ENCODE assay signal across 8 cellular contexts in genomic region chr4:159175165-159175988, GRCh38.
DNase-seq lines count a peak whose midpoint lies in the region; ATAC-seq and TF ChIP-seq lines count a peak whose summit lies in the region.

No MANE protein-coding gene starts in this region.

- H3K4me3 ChIP-seq in coronary artery = peak overlapping the region; percentile 51
- peak overlapping the region in 2 of 3 donors; percentile 30 to 46 for H3K4me3 ChIP-seq in liver (ENCODE audit: low read depth in 1 of 3, low read length in 3 of 3)

- no peaks in the 10 kb centered on the region for H3K9me3 ChIP-seq in liver (ENCODE audit: control insufficient read depth in 4 of 4, low read length in 3 of 4)

- peak; percentile 74 for TF ChIP-seq CTCF in coronary artery (IDR thresholded peaks at IDR 0.05)
- peak; percentile 94 for TF ChIP-seq CTCF in liver (IDR thresholded peaks at IDR 0.05; ENCODE audit: low read depth, low read length, missing input control)

- TF ChIP-seq RAD21 in liver (IDR thresholded peaks at IDR 0.05) = peak; percentile 99

- H3K27ac ChIP-seq in coronary artery (peak overlapping the region; percentile 7 to 11), liver (ENCODE audit: low read depth in 1 of 2, low read length in 2 of 2) (peak overlapping the region in 1 of 2 donors; percentile 28)

- H3K4me1 ChIP-seq in liver (ENCODE audit: control insufficient read depth in 4 of 4, insufficient read depth in 4 of 4, low read length in 3 of 4) = peaks cover 3 to 26% (median 20%) of the 10 kb centered on the region in 4 donors

- H3K36me3 ChIP-seq in liver (ENCODE audit: control insufficient read depth in 4 of 4, insufficient read depth in 3 of 4, low read depth in 1 of 4, low read length in 3 of 4) = no peaks in the 10 kb centered on the region

- H3K9ac ChIP-seq in liver (ENCODE audit: low read depth in 1 of 2, low read length in 2 of 2) = no peak overlapping the region

- no peaks in the 10 kb centered on the region for H3K27me3 ChIP-seq in liver (ENCODE audit: control insufficient read depth in 4 of 4, insufficient read depth in 4 of 4, low read length in 3 of 4)

- DNase-seq in AG20443 (ENCODE audit: low spot score) (peak; percentile 74), NCI-H226 (peak; percentile 73), coronary artery (ENCODE audit: low spot score) (no peak)
- DNase-seq in stimulated activated CD4-positive, alpha-beta T cell treated with anti-CD3 and anti-CD28 coated beads, Interleukin-4, amount 100 ng/mL, for 48 hours (ENCODE audit: low read depth in 2 of 2) = peak; percentile 27 to 43

- 6% methylated on average over 12 of the region's 12 CpGs for WGBS in liver

- ATAC-seq in GM18870 (IDR thresholded peaks at IDR 0.05; ENCODE audit: unreplicated experiment) = peak; percentile 52
- peak; percentile 46 for ATAC-seq in HG03139 (IDR thresholded peaks at IDR 0.05; ENCODE audit: unreplicated experiment)
- peak; percentile 65 to 73 for ATAC-seq in activated CD4-positive, CD25-positive, alpha-beta regulatory T cell treated with anti-CD3 and anti-CD28 coated beads, Interleukin-2, amount 50 U/mL, for 24 hours

TF ChIP-seq in liver, 16 proteins besides CTCF, POLR2A, EP300 and RAD21:
- TF ChIP-seq JUND (IDR thresholded peaks at IDR 0.05) (peak; percentile 82 to 95), GABPA (IDR thresholded peaks at IDR 0.05 in 1 of 2, conservative IDR thresholded peaks at IDR 0.05 in 1 of 2) (peak in 1 of 2 donors; percentile 19), RXRA (IDR thresholded peaks at IDR 0.05) (no peak), HNF4A (conservative IDR thresholded peaks at IDR 0.05) (peak in 1 of 2 donors; percentile 20), FOXA2 (IDR thresholded peaks at IDR 0.05) (peak; percentile 53)
